ENCODE assay signal across 8 cellular contexts in the genomic region with DNA sequence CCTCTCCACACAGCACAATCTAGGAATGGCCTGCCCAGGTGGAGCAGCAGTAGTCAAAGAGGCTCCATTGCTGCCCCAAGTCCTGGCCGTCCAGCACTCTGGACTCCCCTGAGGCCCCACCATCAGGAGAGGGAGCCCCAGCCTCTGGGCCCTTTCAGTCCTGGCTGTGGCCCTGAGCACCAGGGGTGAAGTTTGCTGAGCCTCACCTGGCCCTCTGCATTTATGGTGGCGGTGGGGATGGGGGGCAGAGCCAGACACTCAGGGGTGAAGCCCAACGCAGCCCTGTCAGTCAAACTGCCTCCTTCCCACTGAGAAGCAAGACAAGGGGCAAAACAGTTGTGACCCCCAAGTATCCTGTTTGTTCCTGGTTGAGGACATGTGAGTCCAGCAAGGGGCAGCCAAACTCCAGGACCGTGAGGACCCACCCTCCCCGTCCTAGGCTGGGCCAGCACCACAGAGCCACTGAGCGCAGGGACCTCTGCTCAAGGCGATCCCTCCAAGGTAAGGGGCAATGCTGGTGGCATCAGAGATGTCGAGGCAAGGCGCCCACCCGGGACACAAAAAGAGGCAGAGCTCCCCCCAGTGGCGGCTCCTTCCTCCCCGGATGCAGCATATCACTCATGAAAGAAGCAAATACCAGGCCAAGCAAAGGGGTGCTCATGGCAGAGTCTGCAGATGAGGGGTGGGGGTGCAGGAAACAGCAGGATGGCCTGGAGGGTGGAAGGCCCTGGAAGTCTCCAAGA. TPM values are rescaled to one million over a fixed set of nuclear protein-coding genes. Genes with fewer than 3 reads are reported as not detected.
DNase-seq lines count a peak whose midpoint lies in the region; ATAC-seq and TF ChIP-seq lines count a peak whose summit lies in the region.

No MANE protein-coding gene starts in this region.

- no peak overlapping the region for H3K27ac ChIP-seq in lung (ENCODE audit: low read depth in 1 of 2, low read length in 1 of 2)

- H3K27ac Mint-ChIP-seq in activated B cell treated with CpG ODN at 0.5 μM for 24 hours: peak overlapping the region; percentile 42

- no peaks in the 10 kb centered on the region for H3K9me3 ChIP-seq in lung (ENCODE audit: control insufficient read depth in 2 of 2, insufficient read depth in 1 of 2, low read length in 1 of 2)

- POLR2A ChIA-PET in activated B cell treated with CpG ODN at 0.5 μM for 24 hours (lab: Charles Lee): interaction anchor here (0.9 to 2.0 kb wide), 5 partner anchors 11 to 223 kb away, joined by 4 to 6 read pairs (median 4); no protein-coding TSS in a partner anchor

- H3K4me1 Mint-ChIP-seq in activated B cell treated with CpG ODN at 0.5 μM for 24 hours: peaks cover 18% of the 10 kb centered on the region

- no peak overlapping the region for H3K4me3 ChIP-seq in Jurkat, Clone E6-1 (ENCODE audit: low read length)
- no peak overlapping the region for H3K4me3 ChIP-seq in lung

- TF ChIP-seq CTCF in activated B cell treated with CpG ODN at 0.5 μM for 24 hours (IDR thresholded peaks at IDR 0.05): no peak
- TF ChIP-seq CTCF in lung (IDR thresholded peaks at IDR 0.05; ENCODE audit: control extremely low read depth, extremely low read depth): peak; percentile 5

- 39 to 46% methylated on average over 12 of the region's 12 CpGs for WGBS in lung, 2 donors

- CTCF ChIA-PET in activated B cell treated with CpG ODN at 0.5 μM for 24 hours (lab: Charles Lee): interaction anchor here (0.8 to 4.7 kb wide), 6 partner anchors 16 to 393 kb away, joined by 3 to 48 read pairs (median 6); no protein-coding TSS in a partner anchor

- H3K27me3 Mint-ChIP-seq in activated B cell treated with CpG ODN at 0.5 μM for 24 hours: no peaks in the 10 kb centered on the region

- intact Hi-C loops in activated B cell treated with CpG ODN at 0.5 μM for 24 hours (cut with micrococcal nuclease): loop anchor here (1.0 to 5.0 kb wide), 7 partner anchors 16 to 393 kb away; partner anchors contain the start of gene RCOR1

- peaks cover 2% of the 10 kb centered on the region for H3K36me3 Mint-ChIP-seq in activated B cell treated with CpG ODN at 0.5 μM for 24 hours (ENCODE audit: low read depth)

- H3K27me3 ChIP-seq in lung (ENCODE audit: control insufficient read depth, insufficient read depth): no peaks in the 10 kb centered on the region

- no peaks in the 10 kb centered on the region for H3K4me1 ChIP-seq in lung (ENCODE audit: control insufficient read depth in 2 of 2, insufficient read depth in 2 of 2, low read length in 2 of 2)

- ATAC-seq in activated B cell treated with CpG ODN at 0.5 μM for 24 hours (ENCODE audit: low read depth) (peak; percentile 23), lung (ENCODE audit: insufficient read depth, low FRiP score) (no peak), HG03095 (IDR thresholded peaks at IDR 0.05; ENCODE audit: unreplicated experiment) (no peak), HG03439 (IDR thresholded peaks at IDR 0.05; ENCODE audit: unreplicated experiment) (no peak)

- H3K36me3 ChIP-seq in lung (ENCODE audit: control insufficient read depth in 2 of 2, insufficient read depth in 2 of 2, low read length in 2 of 2): no peaks in the 10 kb centered on the region

- H3K4me3 Mint-ChIP-seq in activated B cell treated with CpG ODN at 0.5 μM for 24 hours: no peak overlapping the region

- peak; percentile 37 for DNase-seq in DMS79 treated with DMSO at 0.1 percent for 48 hours (lab: John Stamatoyannopoulos, UW)
- peak; percentile 39 for DNase-seq in Jurkat, Clone E6-1 (ENCODE audit: low read depth, low spot score)
- peak; percentile 64 for DNase-seq in activated B cell treated with CpG ODN at 0.5 μM for 24 hours
- peak; percentile 27 for DNase-seq in central memory CD4-positive, alpha-beta T cell
- DNase-seq in lung (ENCODE audit: low spot score): no peak
- DNase-seq in stimulated activated CD8-positive, alpha-beta memory T cell treated with anti-CD3 and anti-CD28 coated beads, Interleukin-7, amount 100 ng/mL, for 1 hour (ENCODE audit: low read depth in 2 of 2): peak; percentile 12 to 35

- H3K9me3 Mint-ChIP-seq in activated B cell treated with CpG ODN at 0.5 μM for 24 hours: no peaks in the 10 kb centered on the region

RNA-seq across cellular contexts. Expression of gene AMN, which starts 4.8 kb away (rescaled TPM):
- polyA plus RNA-seq in Jurkat, Clone E6-1 (2012; ENCODE audit: insufficient read depth, insufficient read length): not detected
- 4.4 and 5.3 TPM in 2 replicates for total RNA-seq in activated B cell treated with CpG ODN at 0.5 μM for 24 hours
- total RNA-seq in lung: 10 to 100 TPM in 1 of 2 donors, under 1 TPM in 1; 0.94 to 24.7 TPM
- polyA plus RNA-seq in lung: 10 to 100 TPM; 10.2 to 15.0 TPM
